In genomic region chr1:76136894-76137293, GRCh38 we compare ENCODE assay signal across 23 cellular contexts.
A peak's percentile ranks its signal among the peaks of the same experiment; 100 is the strongest.
DNase-seq lines count a peak whose midpoint lies in the region; ATAC-seq and TF ChIP-seq lines count a peak whose summit lies in the region.
"Had no signal": no experiment of that assay in that cellular context is flagged by ENCODE, and none has a peak within 500 bp of the region (broad histone marks: within the 10 kb centered on the region; RNA-seq: fewer than 3 reads in every experiment).

No MANE protein-coding gene starts in this region.

- POLR2A ChIA-PET in activated B cell treated with CpG ODN at 0.5 μM for 24 hours (lab: Charles Lee) = no interaction called here

- no peak overlapping the region for H3K4me3 Mint-ChIP-seq in activated B cell treated with CpG ODN at 0.5 μM for 24 hours
- H3K4me3 Mint-ChIP-seq: activated CD8-positive, alpha-beta T cell treated with anti-CD3 and anti-CD28 coated beads for 36 hours; T-helper 17 cell had no signal

- no peak overlapping the region for H3K4me3 ChIP-seq in GM06990 (replicated peaks; ENCODE audit: low read depth, low read length)
- H3K4me3 ChIP-seq: dorsolateral prefrontal cortex, SJSA1, spleen had no signal

- no peaks in the 10 kb centered on the region for H3K36me3 ChIP-seq in GM06990 (ENCODE audit: control insufficient read depth, insufficient read depth, low read length)
- H3K36me3 ChIP-seq: SJSA1, spleen had no signal

- CTCF ChIA-PET in activated B cell treated with CpG ODN at 0.5 μM for 24 hours (lab: Charles Lee) = interaction anchor here (1.2 kb wide), 1 partner anchor 17 kb away, joined by 3 read pairs; no protein-coding TSS in a partner anchor

- DNase-seq in GM06990 (ENCODE audit: extremely low read depth, insufficient read length) = peak; percentile 7
- no peak for DNase-seq in activated B cell treated with CpG ODN at 0.5 μM for 24 hours
- no peak for DNase-seq in hepatic stellate cell (ENCODE audit: low spot score)
- DNase-seq in GOT3 (lab: John Stamatoyannopoulos, UW) = no peak
- DNase-seq in NCI-H187 treated with DMSO at 0.1 percent for 48 hours (lab: John Stamatoyannopoulos, UW) = no peak
- DNase-seq in AG20443 (ENCODE audit: low spot score) = no peak
- DNase-seq: ACHN; activated CD8-positive, alpha-beta T cell treated with anti-CD3 and anti-CD28 coated beads for 36 hours; activated naive CD4-positive, alpha-beta T cell treated with Interleukin-2 at 50 U/mL for 16 hours; activated T-cell treated with anti-CD3 and anti-CD28 coated beads, Interleukin-2, amount 50 U/mL, for 1 hour; caudate nucleus; dorsolateral prefrontal cortex; GF-D8; Kasumi-1; NCI-H82; spleen; stimulated activated CD8-positive, alpha-beta memory T cell treated with anti-CD3 and anti-CD28 coated beads, Interleukin-4, amount 100 ng/mL, for 48 hours; substantia nigra; T-helper 17 cell had no signal

- no peaks in the 10 kb centered on the region for H3K27me3 Mint-ChIP-seq in activated B cell treated with CpG ODN at 0.5 μM for 24 hours
- H3K27me3 Mint-ChIP-seq: activated CD8-positive, alpha-beta T cell treated with anti-CD3 and anti-CD28 coated beads for 36 hours had no signal

- H3K4me1 Mint-ChIP-seq in activated B cell treated with CpG ODN at 0.5 μM for 24 hours = peaks cover 16% of the 10 kb centered on the region

- ATAC-seq in GM18907 (IDR thresholded peaks at IDR 0.05; ENCODE audit: unreplicated experiment) (peak; percentile 46), HG02852 (IDR thresholded peaks at IDR 0.05; ENCODE audit: unreplicated experiment) (peak; percentile 65), activated B cell treated with CpG ODN at 0.5 μM for 24 hours (ENCODE audit: low read depth) (peak; percentile 52)
- ATAC-seq: activated CD8-positive, alpha-beta T cell treated with anti-CD3 and anti-CD28 coated beads for 36 hours; left lobe of liver; T-helper 17 cell had no signal

- H3K36me3 Mint-ChIP-seq in activated B cell treated with CpG ODN at 0.5 μM for 24 hours (ENCODE audit: low read depth) = no peaks in the 10 kb centered on the region

- no peak for TF ChIP-seq CTCF in GM06990 (IDR thresholded peaks at IDR 0.05; ENCODE audit: insufficient read depth, low read length, poor library complexity, severe bottlenecking)
- TF ChIP-seq CTCF in activated B cell treated with CpG ODN at 0.5 μM for 24 hours (IDR thresholded peaks at IDR 0.05) = no peak

- intact Hi-C loops in activated B cell treated with CpG ODN at 0.5 μM for 24 hours (cut with micrococcal nuclease) = no loop called here

- no peaks in the 10 kb centered on the region for H3K9me3 Mint-ChIP-seq in activated B cell treated with CpG ODN at 0.5 μM for 24 hours
- H3K9me3 Mint-ChIP-seq: activated CD8-positive, alpha-beta T cell treated with anti-CD3 and anti-CD28 coated beads for 36 hours had no signal

- no peaks in the 10 kb centered on the region for H3K27me3 ChIP-seq in GM06990 (replicated peaks; ENCODE audit: control insufficient read depth, insufficient read depth, low read length)
- H3K27me3 ChIP-seq: dorsolateral prefrontal cortex, SJSA1, spleen had no signal

- no peak overlapping the region for H3K27ac Mint-ChIP-seq in activated B cell treated with CpG ODN at 0.5 μM for 24 hours
- H3K27ac Mint-ChIP-seq: activated CD8-positive, alpha-beta T cell treated with anti-CD3 and anti-CD28 coated beads for 36 hours; T-helper 17 cell had no signal
